In the genomic region with DNA sequence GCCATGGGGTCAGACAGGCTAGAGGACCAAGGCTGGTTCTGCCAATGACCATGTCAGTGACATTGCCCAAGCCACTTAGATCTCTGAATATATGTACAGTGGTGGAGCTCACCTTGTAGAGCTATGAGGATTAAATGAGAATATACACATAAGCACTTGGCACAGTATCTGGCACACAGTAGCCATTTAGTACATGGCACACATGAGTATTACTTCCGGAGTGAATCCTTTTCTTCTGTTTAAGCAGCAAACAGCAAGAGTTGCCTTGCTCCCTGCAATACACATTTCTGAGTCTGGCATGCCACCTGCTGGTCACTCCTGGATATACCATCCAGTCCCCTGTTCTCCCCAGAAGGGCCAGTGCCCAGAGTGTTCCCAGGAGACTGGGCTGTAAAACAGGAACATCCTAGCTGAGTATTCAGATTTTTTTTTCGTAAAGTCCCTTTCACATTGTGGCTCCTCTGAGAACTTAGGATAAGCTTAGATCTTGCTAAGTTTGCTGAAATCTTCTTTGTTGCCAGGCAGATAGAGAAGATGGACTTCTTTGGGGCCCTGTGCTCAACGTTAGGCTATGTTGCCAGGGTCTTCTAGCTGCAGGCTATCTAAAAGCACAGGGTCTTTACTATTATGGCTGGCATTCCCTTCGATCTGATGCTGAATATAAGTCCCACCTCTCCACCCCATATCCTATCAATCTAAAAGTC, we compare ENCODE assay signal across 8 cellular contexts.
A peak's percentile ranks its signal among the peaks of the same experiment; 100 is the strongest.
DNase-seq lines count a peak whose midpoint lies in the region; FAIRE-seq and TF ChIP-seq lines count a peak whose summit lies in the region.

No MANE protein-coding gene starts in this region.

- FAIRE-seq in frontal cortex (lab: Jason Lieb, UNC) (peak; percentile 64), urothelium cell line (lab: Jason Lieb, UNC) (peak; percentile 74)

- TF ChIP-seq CTCF in ovary (IDR thresholded peaks at IDR 0.05), result peak; percentile 79 to 89 (median 85)

- no peaks in the 10 kb centered on the region for H3K27me3 ChIP-seq in ovary

- no peaks in the 10 kb centered on the region for H3K9me3 ChIP-seq in ovary

- H3K27ac ChIP-seq in ovary, result no peak overlapping the region

- DNase-seq in GM03348 (ENCODE audit: low spot score) (peak; percentile 88), GOT3 (lab: John Stamatoyannopoulos, UW) (peak; percentile 28), Kasumi-1 (lab: John Stamatoyannopoulos, UW) (peak; percentile 84 to 85), RPMI7951 (ENCODE audit: low read depth) (peak; percentile 76), frontal cortex (ENCODE audit: low spot score in 2 of 2) (peak; percentile 44 to 64), ovary (peak; percentile 75 to 88 (median 87)), urothelium cell line (ENCODE audit: low spot score) (peak; percentile 79)
- peak; percentile 19 for DNase-seq in activated effector memory CD4-positive, alpha-beta T cell treated with Interleukin-2 at 50 U/mL for 16 hours

- intact Hi-C loops in ovary (cut with DNase I), result loop anchor here in 1 of 4 donors (2.0 kb wide), 1 partner anchor 454 kb away; no protein-coding TSS in a partner anchor

- no peak overlapping the region for H3K4me3 ChIP-seq in ovary

- 20 to 23% (median 22%) methylated on average over 4 of the region's 4 CpGs for WGBS in ovary, 3 donors

- H3K4me1 ChIP-seq in ovary (ENCODE audit: insufficient read depth), result peaks cover 5% of the 10 kb centered on the region

- no peak for TF ChIP-seq EP300 in ovary (IDR thresholded peaks at IDR 0.05)

- H3K36me3 ChIP-seq in ovary, result no peaks in the 10 kb centered on the region

- TF ChIP-seq POLR2A in ovary (IDR thresholded peaks at IDR 0.05), result no peak

Comparison
In these comparisons a context has a peak if more than half of its experiments do, and no peak if none do; other contexts are left out.
1. DNase-seq: peak in every context shown above with its lines; median percentile 88 in GM03348; 87 in ovary; 84 in Kasumi-1; 79 in urothelium cell line; 76 in RPMI7951; 54 in frontal cortex; 28 in GOT3; 19 in activated effector memory CD4-positive, alpha-beta T cell treated with Interleukin-2 at 50 U/mL for 16 hours.